25 cellular contexts compared by ENCODE assay signal in genomic region chr11:84241374-84242131, GRCh38.
"Had no signal": no experiment of that assay in that cellular context is flagged by ENCODE, and none has a peak within 500 bp of the region (broad histone marks: within the 10 kb centered on the region; RNA-seq: fewer than 3 reads in every experiment).

No MANE protein-coding gene starts in this region.

- ATAC-seq: activated CD8-positive, alpha-beta T cell treated with anti-CD3 and anti-CD28 coated beads, Interleukin-2, amount 10 ng/mL, durations not matched to agents 7 days and 5 days; PC-3; SK-N-SH treated with all-trans-retinoic acid at 6 μM for 48 hours had no signal

- DNase-seq: activated CD4-positive, alpha-beta T cell treated with anti-CD3 and anti-CD28 coated beads for 48 hours; activated CD4-positive, alpha-beta T cell treated with anti-CD3 and anti-CD28 coated beads, Interleukin-2, amount 50 U/mL, for 4 hours; activated CD4-positive, CD25-positive, alpha-beta regulatory T cell treated with anti-CD3 and anti-CD28 coated beads, Interleukin-2, amount 50 U/mL, for 72 hours; activated CD8-positive, alpha-beta memory T cell treated with anti-CD3 and anti-CD28 coated beads, Interleukin-2, amount 50 U/mL, for 48 hours; activated CD8-positive, alpha-beta T cell treated with anti-CD3 and anti-CD28 coated beads, Interleukin-2, amount 10 ng/mL, durations not matched to agents 7 days and 5 days; activated naive CD4-positive, alpha-beta T cell treated with anti-CD3 and anti-CD28 coated beads, Interleukin-2, amount 50 U/mL, for 16 hours; activated naive CD8-positive, alpha-beta T cell treated with anti-CD3 and anti-CD28 coated beads, Interleukin-2, amount 10 ng/mL, durations not matched to agents 7 days and 5 days; activated T-cell treated with anti-CD3 and anti-CD28 coated beads, Interleukin-2, amount 50 U/mL, for 1 hour; aorta; caudate nucleus; MG63; NCI-H1105; NCI-H1436; NCI-H1694 treated with DMSO at 0.1 percent for 48 hours; NCI-H2081; NCI-H2171; NCI-H2227 treated with DMSO at 0.1 percent for 48 hours; NCI-H526; NCI-H774; PC-3; SHP77 had no signal

- H3K9me3 Mint-ChIP-seq: T-helper 1 cell treated with Interleukin-12 subunit alpha and Interleukin-12 subunit beta and Interleukin-4 antibody, amounts not matched to agents 30 μg/mL and 1 μg/mL, for 36 hours had no signal

- H3K36me3 Mint-ChIP-seq: activated naive CD8-positive, alpha-beta T cell treated with anti-CD3 and anti-CD28 coated beads, Interleukin-2, amount 10 ng/mL, durations not matched to agents 7 days and 5 days had no signal

- H3K4me1 ChIP-seq: breast epithelium, SJSA1 had no signal

- H3K27me3 ChIP-seq: breast epithelium, MG63, SJSA1 had no signal

- H3K4me3 ChIP-seq: breast epithelium, MG63, SJSA1 had no signal

- H3K36me3 ChIP-seq: breast epithelium, MG63, SJSA1 had no signal

- H3K27me3 Mint-ChIP-seq: activated naive CD8-positive, alpha-beta T cell treated with anti-CD3 and anti-CD28 coated beads, Interleukin-2, amount 10 ng/mL, durations not matched to agents 7 days and 5 days had no signal

- H3K9me3 ChIP-seq: breast epithelium, MG63, SJSA1 had no signal

- H3K27ac Mint-ChIP-seq: activated CD8-positive, alpha-beta T cell treated with anti-CD3 and anti-CD28 coated beads, Interleukin-2, amount 10 ng/mL, durations not matched to agents 7 days and 5 days; activated naive CD8-positive, alpha-beta T cell treated with anti-CD3 and anti-CD28 coated beads, Interleukin-2, amount 10 ng/mL, durations not matched to agents 7 days and 5 days; T-helper 1 cell treated with Interleukin-12 subunit alpha and Interleukin-12 subunit beta and Interleukin-4 antibody, amounts not matched to agents 30 μg/mL and 1 μg/mL, for 36 hours had no signal

- H3K27ac ChIP-seq: breast epithelium, SJSA1 had no signal

- H3K4me1 Mint-ChIP-seq: activated naive CD8-positive, alpha-beta T cell treated with anti-CD3 and anti-CD28 coated beads, Interleukin-2, amount 10 ng/mL, durations not matched to agents 7 days and 5 days had no signal

- H3K4me3 Mint-ChIP-seq: activated CD8-positive, alpha-beta T cell treated with anti-CD3 and anti-CD28 coated beads, Interleukin-2, amount 10 ng/mL, durations not matched to agents 7 days and 5 days; activated naive CD8-positive, alpha-beta T cell treated with anti-CD3 and anti-CD28 coated beads, Interleukin-2, amount 10 ng/mL, durations not matched to agents 7 days and 5 days; T-helper 1 cell treated with Interleukin-12 subunit alpha and Interleukin-12 subunit beta and Interleukin-4 antibody, amounts not matched to agents 30 μg/mL and 1 μg/mL, for 36 hours had no signal
